Comparison of ENCODE assay signal across 1 cellular context in the genomic region with DNA sequence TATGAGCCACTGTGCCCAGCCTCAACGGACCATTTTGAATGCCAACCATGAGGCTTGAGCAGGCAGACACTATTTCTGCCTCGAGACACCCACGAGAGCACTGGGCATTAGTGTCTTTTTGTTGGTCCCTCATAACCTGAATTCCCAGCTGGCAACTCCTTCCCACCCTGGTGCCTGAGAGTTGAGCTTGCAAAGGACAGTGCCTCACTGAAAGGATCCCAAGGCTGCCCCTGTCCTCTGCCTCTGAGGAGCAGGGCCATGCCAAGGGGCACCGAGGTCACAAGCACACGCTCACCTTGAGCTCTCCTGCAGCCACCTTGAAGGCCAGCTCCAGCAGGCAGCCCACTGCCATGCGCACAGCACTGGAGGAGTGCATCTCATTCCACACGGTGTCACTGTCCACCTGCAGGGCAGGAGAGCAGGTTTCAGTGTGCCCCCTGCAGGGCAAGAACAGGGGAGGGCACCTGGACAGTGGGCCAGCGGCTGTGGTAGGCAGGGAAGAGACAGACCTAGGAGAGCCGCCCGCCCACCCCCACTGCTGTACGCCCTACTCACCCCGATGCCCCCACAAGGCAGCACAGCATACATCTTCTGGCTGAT.
A peak's percentile ranks its signal among the peaks of the same experiment; 100 is the strongest.
TF ChIP-seq lines count a peak whose summit lies in the region.

No MANE protein-coding gene starts in this region.

TF ChIP-seq in HepG2, 621 proteins besides CTCF, POLR2A, EP300 and RAD21 (continued from another document and continues in another):
- TF ChIP-seq, protein P1, sequence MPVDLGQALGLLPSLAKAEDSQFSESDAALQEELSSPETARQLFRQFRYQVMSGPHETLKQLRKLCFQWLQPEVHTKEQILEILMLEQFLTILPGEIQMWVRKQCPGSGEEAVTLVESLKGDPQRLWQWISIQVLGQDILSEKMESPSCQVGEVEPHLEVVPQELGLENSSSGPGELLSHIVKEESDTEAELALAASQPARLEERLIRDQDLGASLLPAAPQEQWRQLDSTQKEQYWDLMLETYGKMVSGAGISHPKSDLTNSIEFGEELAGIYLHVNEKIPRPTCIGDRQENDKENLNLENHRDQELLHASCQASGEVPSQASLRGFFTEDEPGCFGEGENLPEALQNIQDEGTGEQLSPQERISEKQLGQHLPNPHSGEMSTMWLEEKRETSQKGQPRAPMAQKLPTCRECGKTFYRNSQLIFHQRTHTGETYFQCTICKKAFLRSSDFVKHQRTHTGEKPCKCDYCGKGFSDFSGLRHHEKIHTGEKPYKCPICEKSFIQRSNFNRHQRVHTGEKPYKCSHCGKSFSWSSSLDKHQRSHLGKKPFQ (CRISPR knock-in tag; IDR thresholded peaks at IDR 0.05; ENCODE audit: insufficient replicate concordance), result no peak
- no peak for TF ChIP-seq NR2F1 (CRISPR knock-in tag; IDR thresholded peaks at IDR 0.05)
- TF ChIP-seq, protein P2, sequence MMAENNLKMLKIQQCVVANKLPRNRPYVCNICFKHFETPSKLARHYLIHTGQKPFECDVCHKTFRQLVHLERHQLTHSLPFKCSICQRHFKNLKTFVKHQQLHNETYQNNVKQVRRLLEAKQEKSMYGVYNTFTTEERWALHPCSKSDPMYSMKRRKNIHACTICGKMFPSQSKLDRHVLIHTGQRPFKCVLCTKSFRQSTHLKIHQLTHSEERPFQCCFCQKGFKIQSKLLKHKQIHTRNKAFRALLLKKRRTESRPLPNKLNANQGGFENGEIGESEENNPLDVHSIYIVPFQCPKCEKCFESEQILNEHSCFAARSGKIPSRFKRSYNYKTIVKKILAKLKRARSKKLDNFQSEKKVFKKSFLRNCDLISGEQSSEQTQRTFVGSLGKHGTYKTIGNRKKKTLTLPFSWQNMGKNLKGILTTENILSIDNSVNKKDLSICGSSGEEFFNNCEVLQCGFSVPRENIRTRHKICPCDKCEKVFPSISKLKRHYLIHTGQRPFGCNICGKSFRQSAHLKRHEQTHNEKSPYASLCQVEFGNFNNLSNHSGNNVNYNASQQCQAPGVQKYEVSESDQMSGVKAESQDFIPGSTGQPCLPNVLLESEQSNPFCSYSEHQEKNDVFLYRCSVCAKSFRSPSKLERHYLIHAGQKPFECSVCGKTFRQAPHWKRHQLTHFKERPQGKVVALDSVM (CRISPR knock-in tag; IDR thresholded peaks at IDR 0.05), result no peak
- TF ChIP-seq ZNF574 (CRISPR knock-in tag; IDR thresholded peaks at IDR 0.05), result peak; percentile 65; the same call in 1 of the 2 replicates
- no peak for TF ChIP-seq SRSF4 (IDR thresholded peaks at IDR 0.05; ENCODE audit: low read depth, low read length, poor library complexity, severe bottlenecking)
- TF ChIP-seq SOX13 (IDR thresholded peaks at IDR 0.05), result no peak
- 0 out of 4 replicates have a peak, but pooled peaks of 1 of the 2 experiments have one; percentile 24 for TF ChIP-seq SOX13 (CRISPR knock-in tag; conservative IDR thresholded peaks at IDR 0.05 in 1 of 2, IDR thresholded peaks at IDR 0.05 in 1 of 2)
- TF ChIP-seq, protein P3, sequence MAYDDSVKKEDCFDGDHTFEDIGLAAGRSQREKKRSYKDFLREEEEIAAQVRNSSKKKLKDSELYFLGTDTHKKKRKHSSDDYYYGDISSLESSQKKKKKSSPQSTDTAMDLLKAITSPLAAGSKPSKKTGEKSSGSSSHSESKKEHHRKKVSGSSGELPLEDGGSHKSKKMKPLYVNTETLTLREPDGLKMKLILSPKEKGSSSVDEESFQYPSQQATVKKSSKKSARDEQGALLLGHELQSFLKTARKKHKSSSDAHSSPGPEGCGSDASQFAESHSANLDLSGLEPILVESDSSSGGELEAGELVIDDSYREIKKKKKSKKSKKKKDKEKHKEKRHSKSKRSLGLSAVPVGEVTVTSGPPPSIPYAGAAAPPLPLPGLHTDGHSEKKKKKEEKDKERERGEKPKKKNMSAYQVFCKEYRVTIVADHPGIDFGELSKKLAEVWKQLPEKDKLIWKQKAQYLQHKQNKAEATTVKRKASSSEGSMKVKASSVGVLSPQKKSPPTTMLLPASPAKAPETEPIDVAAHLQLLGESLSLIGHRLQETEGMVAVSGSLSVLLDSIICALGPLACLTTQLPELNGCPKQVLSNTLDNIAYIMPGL (CRISPR knock-in tag; IDR thresholded peaks at IDR 0.05; ENCODE audit: borderline replicate concordance in 1 of 2, low read depth in 1 of 2), result peak; percentile 77 to 87; a peak in 3 of 4 replicates
- TF ChIP-seq, protein P4, sequence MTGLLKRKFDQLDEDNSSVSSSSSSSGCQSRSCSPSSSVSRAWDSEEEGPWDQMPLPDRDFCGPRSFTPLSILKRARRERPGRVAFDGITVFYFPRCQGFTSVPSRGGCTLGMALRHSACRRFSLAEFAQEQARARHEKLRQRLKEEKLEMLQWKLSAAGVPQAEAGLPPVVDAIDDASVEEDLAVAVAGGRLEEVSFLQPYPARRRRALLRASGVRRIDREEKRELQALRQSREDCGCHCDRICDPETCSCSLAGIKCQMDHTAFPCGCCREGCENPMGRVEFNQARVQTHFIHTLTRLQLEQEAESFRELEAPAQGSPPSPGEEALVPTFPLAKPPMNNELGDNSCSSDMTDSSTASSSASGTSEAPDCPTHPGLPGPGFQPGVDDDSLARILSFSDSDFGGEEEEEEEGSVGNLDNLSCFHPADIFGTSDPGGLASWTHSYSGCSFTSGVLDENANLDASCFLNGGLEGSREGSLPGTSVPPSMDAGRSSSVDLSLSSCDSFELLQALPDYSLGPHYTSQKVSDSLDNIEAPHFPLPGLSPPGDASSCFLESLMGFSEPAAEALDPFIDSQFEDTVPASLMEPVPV (CRISPR knock-in tag; IDR thresholded peaks at IDR 0.05), result no peak
- TF ChIP-seq, protein P5, sequence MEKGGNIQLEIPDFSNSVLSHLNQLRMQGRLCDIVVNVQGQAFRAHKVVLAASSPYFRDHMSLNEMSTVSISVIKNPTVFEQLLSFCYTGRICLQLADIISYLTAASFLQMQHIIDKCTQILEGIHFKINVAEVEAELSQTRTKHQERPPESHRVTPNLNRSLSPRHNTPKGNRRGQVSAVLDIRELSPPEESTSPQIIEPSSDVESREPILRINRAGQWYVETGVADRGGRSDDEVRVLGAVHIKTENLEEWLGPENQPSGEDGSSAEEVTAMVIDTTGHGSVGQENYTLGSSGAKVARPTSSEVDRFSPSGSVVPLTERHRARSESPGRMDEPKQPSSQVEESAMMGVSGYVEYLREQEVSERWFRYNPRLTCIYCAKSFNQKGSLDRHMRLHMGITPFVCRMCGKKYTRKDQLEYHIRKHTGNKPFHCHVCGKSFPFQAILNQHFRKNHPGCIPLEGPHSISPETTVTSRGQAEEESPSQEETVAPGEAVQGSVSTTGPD (CRISPR knock-in tag; IDR thresholded peaks at IDR 0.05), result no peak
- TF ChIP-seq, protein P6, sequence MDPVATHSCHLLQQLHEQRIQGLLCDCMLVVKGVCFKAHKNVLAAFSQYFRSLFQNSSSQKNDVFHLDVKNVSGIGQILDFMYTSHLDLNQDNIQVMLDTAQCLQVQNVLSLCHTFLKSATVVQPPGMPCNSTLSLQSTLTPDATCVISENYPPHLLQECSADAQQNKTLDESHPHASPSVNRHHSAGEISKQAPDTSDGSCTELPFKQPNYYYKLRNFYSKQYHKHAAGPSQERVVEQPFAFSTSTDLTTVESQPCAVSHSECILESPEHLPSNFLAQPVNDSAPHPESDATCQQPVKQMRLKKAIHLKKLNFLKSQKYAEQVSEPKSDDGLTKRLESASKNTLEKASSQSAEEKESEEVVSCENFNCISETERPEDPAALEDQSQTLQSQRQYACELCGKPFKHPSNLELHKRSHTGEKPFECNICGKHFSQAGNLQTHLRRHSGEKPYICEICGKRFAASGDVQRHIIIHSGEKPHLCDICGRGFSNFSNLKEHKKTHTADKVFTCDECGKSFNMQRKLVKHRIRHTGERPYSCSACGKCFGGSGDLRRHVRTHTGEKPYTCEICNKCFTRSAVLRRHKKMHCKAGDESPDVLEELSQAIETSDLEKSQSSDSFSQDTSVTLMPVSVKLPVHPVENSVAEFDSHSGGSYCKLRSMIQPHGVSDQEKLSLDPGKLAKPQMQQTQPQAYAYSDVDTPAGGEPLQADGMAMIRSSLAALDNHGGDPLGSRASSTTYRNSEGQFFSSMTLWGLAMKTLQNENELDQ (CRISPR knock-in tag; IDR thresholded peaks at IDR 0.05; ENCODE audit: borderline replicate concordance), result no peak
- no peak for TF ChIP-seq MAFG (CRISPR knock-in tag; IDR thresholded peaks at IDR 0.05)
- peak; percentile 48 for TF ChIP-seq YY1 (IDR thresholded peaks at IDR 0.05; ENCODE audit: insufficient read depth, insufficient replicate concordance, low read depth, low read length)
- TF ChIP-seq SNAI1 (CRISPR knock-in tag; IDR thresholded peaks at IDR 0.05; ENCODE audit: borderline replicate concordance), result no peak
- TF ChIP-seq MATR3 (CRISPR knock-in tag; IDR thresholded peaks at IDR 0.05), result no peak
- TF ChIP-seq AKAP8 (CRISPR knock-in tag; IDR thresholded peaks at IDR 0.05), result no peak
- TF ChIP-seq ZNF790 (CRISPR knock-in tag; IDR thresholded peaks at IDR 0.05; ENCODE audit: borderline replicate concordance), result no peak
- TF ChIP-seq ZFP36 (IDR thresholded peaks at IDR 0.05; ENCODE audit: borderline replicate concordance, low read depth, low read length, partially characterized antibody), result no peak
- no peak for TF ChIP-seq ZNF652 (CRISPR knock-in tag; IDR thresholded peaks at IDR 0.05; ENCODE audit: borderline replicate concordance, low read depth)
- no peak for TF ChIP-seq ZNF101 (CRISPR knock-in tag; IDR thresholded peaks at IDR 0.05; ENCODE audit: borderline replicate concordance, low read depth)
- TF ChIP-seq, protein P7, sequence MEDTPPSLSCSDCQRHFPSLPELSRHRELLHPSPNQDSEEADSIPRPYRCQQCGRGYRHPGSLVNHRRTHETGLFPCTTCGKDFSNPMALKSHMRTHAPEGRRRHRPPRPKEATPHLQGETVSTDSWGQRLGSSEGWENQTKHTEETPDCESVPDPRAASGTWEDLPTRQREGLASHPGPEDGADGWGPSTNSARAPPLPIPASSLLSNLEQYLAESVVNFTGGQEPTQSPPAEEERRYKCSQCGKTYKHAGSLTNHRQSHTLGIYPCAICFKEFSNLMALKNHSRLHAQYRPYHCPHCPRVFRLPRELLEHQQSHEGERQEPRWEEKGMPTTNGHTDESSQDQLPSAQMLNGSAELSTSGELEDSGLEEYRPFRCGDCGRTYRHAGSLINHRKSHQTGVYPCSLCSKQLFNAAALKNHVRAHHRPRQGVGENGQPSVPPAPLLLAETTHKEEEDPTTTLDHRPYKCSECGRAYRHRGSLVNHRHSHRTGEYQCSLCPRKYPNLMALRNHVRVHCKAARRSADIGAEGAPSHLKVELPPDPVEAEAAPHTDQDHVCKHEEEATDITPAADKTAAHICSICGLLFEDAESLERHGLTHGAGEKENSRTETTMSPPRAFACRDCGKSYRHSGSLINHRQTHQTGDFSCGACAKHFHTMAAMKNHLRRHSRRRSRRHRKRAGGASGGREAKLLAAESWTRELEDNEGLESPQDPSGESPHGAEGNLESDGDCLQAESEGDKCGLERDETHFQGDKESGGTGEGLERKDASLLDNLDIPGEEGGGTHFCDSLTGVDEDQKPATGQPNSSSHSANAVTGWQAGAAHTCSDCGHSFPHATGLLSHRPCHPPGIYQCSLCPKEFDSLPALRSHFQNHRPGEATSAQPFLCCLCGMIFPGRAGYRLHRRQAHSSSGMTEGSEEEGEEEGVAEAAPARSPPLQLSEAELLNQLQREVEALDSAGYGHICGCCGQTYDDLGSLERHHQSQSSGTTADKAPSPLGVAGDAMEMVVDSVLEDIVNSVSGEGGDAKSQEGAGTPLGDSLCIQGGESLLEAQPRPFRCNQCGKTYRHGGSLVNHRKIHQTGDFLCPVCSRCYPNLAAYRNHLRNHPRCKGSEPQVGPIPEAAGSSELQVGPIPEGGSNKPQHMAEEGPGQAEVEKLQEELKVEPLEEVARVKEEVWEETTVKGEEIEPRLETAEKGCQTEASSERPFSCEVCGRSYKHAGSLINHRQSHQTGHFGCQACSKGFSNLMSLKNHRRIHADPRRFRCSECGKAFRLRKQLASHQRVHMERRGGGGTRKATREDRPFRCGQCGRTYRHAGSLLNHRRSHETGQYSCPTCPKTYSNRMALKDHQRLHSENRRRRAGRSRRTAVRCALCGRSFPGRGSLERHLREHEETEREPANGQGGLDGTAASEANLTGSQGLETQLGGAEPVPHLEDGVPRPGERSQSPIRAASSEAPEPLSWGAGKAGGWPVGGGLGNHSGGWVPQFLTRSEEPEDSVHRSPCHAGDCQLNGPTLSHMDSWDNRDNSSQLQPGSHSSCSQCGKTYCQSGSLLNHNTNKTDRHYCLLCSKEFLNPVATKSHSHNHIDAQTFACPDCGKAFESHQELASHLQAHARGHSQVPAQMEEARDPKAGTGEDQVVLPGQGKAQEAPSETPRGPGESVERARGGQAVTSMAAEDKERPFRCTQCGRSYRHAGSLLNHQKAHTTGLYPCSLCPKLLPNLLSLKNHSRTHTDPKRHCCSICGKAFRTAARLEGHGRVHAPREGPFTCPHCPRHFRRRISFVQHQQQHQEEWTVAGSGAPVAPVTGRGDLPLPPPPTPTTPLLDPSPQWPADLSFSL (CRISPR knock-in tag; IDR thresholded peaks at IDR 0.05), result no peak
- no peak for TF ChIP-seq CREB1 (IDR thresholded peaks at IDR 0.05)
- no peak for TF ChIP-seq CREB1 (CRISPR knock-in tag; IDR thresholded peaks at IDR 0.05)
- peak; percentile 63 for TF ChIP-seq SAP130 (CRISPR knock-in tag; IDR thresholded peaks at IDR 0.05; ENCODE audit: low read depth)
- no peak for TF ChIP-seq MAFK (conservative IDR thresholded peaks at IDR 0.05 in 1 of 2, IDR thresholded peaks at IDR 0.05 in 1 of 2; ENCODE audit: low read length in 2 of 2)
- TF ChIP-seq, protein P8, sequence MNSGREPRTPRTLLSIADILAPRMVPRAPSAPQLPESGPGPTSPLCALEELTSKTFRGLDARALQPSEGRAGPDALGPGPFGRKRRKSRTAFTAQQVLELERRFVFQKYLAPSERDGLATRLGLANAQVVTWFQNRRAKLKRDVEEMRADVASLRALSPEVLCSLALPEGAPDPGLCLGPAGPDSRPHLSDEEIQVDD (CRISPR knock-in tag; IDR thresholded peaks at IDR 0.05; ENCODE audit: borderline replicate concordance), result no peak
- no peak for TF ChIP-seq MEIS2 (CRISPR knock-in tag; IDR thresholded peaks at IDR 0.05)
- no peak for TF ChIP-seq ZNF530 (CRISPR knock-in tag; IDR thresholded peaks at IDR 0.05; ENCODE audit: low read depth)
- TF ChIP-seq SIN3B (IDR thresholded peaks at IDR 0.05; ENCODE audit: low read length), result no peak
- TF ChIP-seq RARA (CRISPR knock-in tag; IDR thresholded peaks at IDR 0.05), result no peak
- no peak for TF ChIP-seq KLF12 (CRISPR knock-in tag; IDR thresholded peaks at IDR 0.05; ENCODE audit: borderline replicate concordance)
- no peak for TF ChIP-seq SMAD9 (CRISPR knock-in tag; IDR thresholded peaks at IDR 0.05)
- no peak for TF ChIP-seq ELF4 (CRISPR knock-in tag; IDR thresholded peaks at IDR 0.05; ENCODE audit: borderline replicate concordance)
- TF ChIP-seq CREM (IDR thresholded peaks at IDR 0.05), result no peak
- no peak for TF ChIP-seq CREM (CRISPR knock-in tag; IDR thresholded peaks at IDR 0.05)
